Comparison of ENCODE assay signal across 23 cellular contexts in genomic region chr11:101825551-101825950, GRCh38.
DNase-seq lines count a peak whose midpoint lies in the region; ATAC-seq, FAIRE-seq and TF ChIP-seq lines count a peak whose summit lies in the region.
"Had no signal": no experiment of that assay in that cellular context is flagged by ENCODE, and none has a peak within 500 bp of the region (broad histone marks: within the 10 kb centered on the region; RNA-seq: fewer than 3 reads in every experiment).

No MANE protein-coding gene starts in this region.

- H3K27ac ChIP-seq in kidney (ENCODE audit: low read depth in 2 of 2, low read length in 2 of 2) (no peak overlapping the region), gastrocnemius medialis (no peak overlapping the region)
- H3K27ac ChIP-seq: A549 had no signal

- no peak overlapping the region for H3K9ac ChIP-seq in kidney (ENCODE audit: low read length in 2 of 2)

- H3K9me3 Mint-ChIP-seq in activated naive CD4-positive, alpha-beta T cell treated with anti-CD3 and anti-CD28 coated beads, Interleukin-2, amount 10 ng/mL, durations not matched to agents 7 days and 5 days: no peaks in the 10 kb centered on the region
- H3K9me3 Mint-ChIP-seq: HFFc6 had no signal

- no peak overlapping the region for H3K4me3 Mint-ChIP-seq in activated naive CD4-positive, alpha-beta T cell treated with anti-CD3 and anti-CD28 coated beads, Interleukin-2, amount 10 ng/mL, durations not matched to agents 7 days and 5 days
- H3K4me3 Mint-ChIP-seq: CD4-positive, alpha-beta memory T cell; HFFc6 had no signal

- no peak overlapping the region for H3K27ac Mint-ChIP-seq in activated naive CD4-positive, alpha-beta T cell treated with anti-CD3 and anti-CD28 coated beads, Interleukin-2, amount 10 ng/mL, durations not matched to agents 7 days and 5 days
- H3K27ac Mint-ChIP-seq: CD4-positive, alpha-beta memory T cell; HFFc6 had no signal

- no peaks in the 10 kb centered on the region for H3K4me1 Mint-ChIP-seq in activated naive CD4-positive, alpha-beta T cell treated with anti-CD3 and anti-CD28 coated beads, Interleukin-2, amount 10 ng/mL, durations not matched to agents 7 days and 5 days
- H3K4me1 Mint-ChIP-seq: CD4-positive, alpha-beta memory T cell had no signal

- no peaks in the 10 kb centered on the region for H3K27me3 Mint-ChIP-seq in activated naive CD4-positive, alpha-beta T cell treated with anti-CD3 and anti-CD28 coated beads, Interleukin-2, amount 10 ng/mL, durations not matched to agents 7 days and 5 days
- H3K27me3 Mint-ChIP-seq: CD4-positive, alpha-beta memory T cell had no signal

- no peak for TF ChIP-seq POLR2A in gastrocnemius medialis (IDR thresholded peaks at IDR 0.05)

- in situ Hi-C loops in gastrocnemius medialis (cut with MboI; ENCODE audit: low sequenced_read_pairs in 4 of 4): loop anchor here in 2 of 4 donors (25.0 kb wide), 1 partner anchor 363 kb away; no protein-coding TSS in a partner anchor

- H3K27me3 ChIP-seq in gastrocnemius medialis: no peaks in the 10 kb centered on the region

- H3K4me1 ChIP-seq in kidney (ENCODE audit: control insufficient read depth in 1 of 2, insufficient read depth in 1 of 2, low read depth in 1 of 2, low read length in 2 of 2) (no peaks in the 10 kb centered on the region), gastrocnemius medialis (no peaks in the 10 kb centered on the region)
- H3K4me1 ChIP-seq: A549, HAP-1 had no signal

- H3K36me3 Mint-ChIP-seq in activated naive CD4-positive, alpha-beta T cell treated with anti-CD3 and anti-CD28 coated beads, Interleukin-2, amount 10 ng/mL, durations not matched to agents 7 days and 5 days: no peaks in the 10 kb centered on the region
- H3K36me3 Mint-ChIP-seq: CD4-positive, alpha-beta memory T cell had no signal

- ATAC-seq in gastrocnemius medialis (no peak), left cardiac atrium (no peak)
- ATAC-seq: A549 had no signal

- CTCF ChIA-PET in activated naive CD4-positive, alpha-beta T cell treated with anti-CD3 and anti-CD28 coated beads, Interleukin-2, amount 10 ng/mL, durations not matched to agents 7 days and 5 days (lab: Charles Lee): no interaction called here

- H3K9me3 ChIP-seq in kidney (ENCODE audit: control insufficient read depth in 1 of 2, low read length in 2 of 2) (no peaks in the 10 kb centered on the region), gastrocnemius medialis (no peaks in the 10 kb centered on the region)
- H3K9me3 ChIP-seq: A549, HAP-1 had no signal

- TF ChIP-seq CTCF in AG09319 (IDR thresholded peaks at IDR 0.05; ENCODE audit: low read depth, low read length) (no peak), fibroblast of mammary gland (conservative IDR thresholded peaks at IDR 0.05; ENCODE audit: control insufficient read depth, insufficient read depth, low read depth, low read length) (no peak), kidney (IDR thresholded peaks at IDR 0.05; ENCODE audit: borderline replicate concordance, extremely low read depth, insufficient read depth) (no peak), gastrocnemius medialis (IDR thresholded peaks at IDR 0.05 in 4 of 5, conservative IDR thresholded peaks at IDR 0.05 in 1 of 5) (no peak)

- DNase-seq in AG09319 (ENCODE audit: extremely low read depth, low read depth) (peak; percentile 45), fibroblast of mammary gland (ENCODE audit: low read depth) (peak; percentile 7), kidney (no peak), gastrocnemius medialis (no peak), left cardiac atrium (no peak)
- DNase-seq in activated naive CD4-positive, alpha-beta T cell treated with anti-CD3 and anti-CD28 coated beads, Interleukin-2, amount 10 ng/mL, durations not matched to agents 7 days and 5 days: no peak
- DNase-seq: 8988T; ACHN; C1 segment of cervical spinal cord; Calu3; CD4-positive, alpha-beta memory T cell; COR-L47; DMS53; DMS79 treated with DMSO at 0.1 percent for 48 hours; GF-D8; GOT3; HFFc6 had no signal

- intact Hi-C loops in kidney (cut with DNase I) (no loop called here), gastrocnemius medialis (cut with DNase I; ENCODE audit: low total_unique reads) (no loop called here), left cardiac atrium (cut with DNase I) (no loop called here)

- H3K4me3 ChIP-seq in fibroblast of mammary gland (ENCODE audit: control insufficient read depth, low read depth, low read length): no peak overlapping the region
- no peak overlapping the region for H3K4me3 ChIP-seq in kidney (ENCODE audit: low read length in 2 of 2)
- no peak overlapping the region for H3K4me3 ChIP-seq in gastrocnemius medialis
- H3K4me3 ChIP-seq: A549, HAP-1 had no signal

- H3K36me3 ChIP-seq in kidney (ENCODE audit: control insufficient read depth in 1 of 2, insufficient read depth in 2 of 2, low read length in 2 of 2) (no peaks in the 10 kb centered on the region), gastrocnemius medialis (no peaks in the 10 kb centered on the region)
- H3K36me3 ChIP-seq: HAP-1 had no signal

- peak; percentile 100 for FAIRE-seq in endometrium (lab: Jason Lieb, UNC)
- FAIRE-seq in kidney (lab: Jason Lieb, UNC): peak; percentile 66
- FAIRE-seq: A549, GM12891, GM18507, H54 had no signal

Comparison
In these comparisons a context has a peak if more than half of its experiments do, and no peak if none do; other contexts are left out.
1. DNase-seq: peak in AG09319 (single experiment) and fibroblast of mammary gland (single experiment); none in kidney (single experiment), gastrocnemius medialis (0 of 2), left cardiac atrium (single experiment) and activated naive CD4-positive, alpha-beta T cell treated with anti-CD3 and anti-CD28 coated beads, Interleukin-2, amount 10 ng/mL, durations not matched to agents 7 days and 5 days (single experiment).